ENCODE assay signal across 1 cellular context in the genomic region with DNA sequence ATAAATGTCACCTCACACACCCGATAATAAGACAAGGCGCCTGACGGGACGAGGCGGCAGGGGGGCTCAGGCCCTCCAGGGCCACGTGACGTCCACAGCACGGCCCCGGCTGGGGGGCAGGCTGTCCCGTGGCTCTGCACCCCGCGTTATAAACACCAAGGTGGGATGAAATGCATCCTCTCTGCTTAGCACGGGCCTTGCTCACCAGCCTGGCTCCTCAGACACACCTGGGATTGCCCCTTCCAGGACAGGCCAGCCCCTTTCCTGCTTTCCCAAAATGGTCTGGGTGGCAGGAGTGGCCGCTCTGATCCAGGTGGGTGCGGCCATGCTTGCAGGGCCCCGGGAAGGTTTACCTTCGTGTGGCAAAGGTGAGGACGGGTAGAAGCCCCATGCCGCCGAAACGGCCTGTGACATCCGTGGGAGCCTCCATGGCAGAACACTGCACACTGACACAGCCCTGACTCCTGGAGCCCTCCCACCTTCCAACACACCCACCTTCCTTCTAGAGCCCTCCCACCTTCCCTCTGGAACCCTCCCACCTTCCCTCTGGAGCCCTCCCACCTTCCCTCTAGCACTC.
TF ChIP-seq lines count a peak whose summit lies in the region.

No MANE protein-coding gene starts in this region.

TF ChIP-seq in K562, 482 proteins besides CTCF, POLR2A, EP300 and RAD21:
- no peak for TF ChIP-seq PURB (CRISPR knock-in tag; IDR thresholded peaks at IDR 0.05; ENCODE audit: low read depth)
- TF ChIP-seq POLR2AphosphoS5 (IDR thresholded peaks at IDR 0.05; ENCODE audit: control insufficient read depth, insufficient read depth, low read depth, low read length): no peak
- TF ChIP-seq SREBF1 (IDR thresholded peaks at IDR 0.05; ENCODE audit: borderline replicate concordance, low read depth, low read length): no peak
- no peak; the same call in 1 of the 2 replicates for TF ChIP-seq USF2 (CRISPR knock-in tag; IDR thresholded peaks at IDR 0.05)
- 0 out of 2 replicates have a peak, but pooled peaks have one; percentile 37 for TF ChIP-seq ZBTB17 (CRISPR knock-in tag; IDR thresholded peaks at IDR 0.05)
- TF ChIP-seq, protein P1, sequence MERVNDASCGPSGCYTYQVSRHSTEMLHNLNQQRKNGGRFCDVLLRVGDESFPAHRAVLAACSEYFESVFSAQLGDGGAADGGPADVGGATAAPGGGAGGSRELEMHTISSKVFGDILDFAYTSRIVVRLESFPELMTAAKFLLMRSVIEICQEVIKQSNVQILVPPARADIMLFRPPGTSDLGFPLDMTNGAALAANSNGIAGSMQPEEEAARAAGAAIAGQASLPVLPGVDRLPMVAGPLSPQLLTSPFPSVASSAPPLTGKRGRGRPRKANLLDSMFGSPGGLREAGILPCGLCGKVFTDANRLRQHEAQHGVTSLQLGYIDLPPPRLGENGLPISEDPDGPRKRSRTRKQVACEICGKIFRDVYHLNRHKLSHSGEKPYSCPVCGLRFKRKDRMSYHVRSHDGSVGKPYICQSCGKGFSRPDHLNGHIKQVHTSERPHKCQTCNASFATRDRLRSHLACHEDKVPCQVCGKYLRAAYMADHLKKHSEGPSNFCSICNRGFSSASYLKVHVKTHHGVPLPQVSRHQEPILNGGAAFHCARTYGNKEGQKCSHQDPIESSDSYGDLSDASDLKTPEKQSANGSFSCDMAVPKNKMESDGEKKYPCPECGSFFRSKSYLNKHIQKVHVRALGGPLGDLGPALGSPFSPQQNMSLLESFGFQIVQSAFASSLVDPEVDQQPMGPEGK (CRISPR knock-in tag; IDR thresholded peaks at IDR 0.05; ENCODE audit: borderline replicate concordance): no peak
- TF ChIP-seq, protein P2, sequence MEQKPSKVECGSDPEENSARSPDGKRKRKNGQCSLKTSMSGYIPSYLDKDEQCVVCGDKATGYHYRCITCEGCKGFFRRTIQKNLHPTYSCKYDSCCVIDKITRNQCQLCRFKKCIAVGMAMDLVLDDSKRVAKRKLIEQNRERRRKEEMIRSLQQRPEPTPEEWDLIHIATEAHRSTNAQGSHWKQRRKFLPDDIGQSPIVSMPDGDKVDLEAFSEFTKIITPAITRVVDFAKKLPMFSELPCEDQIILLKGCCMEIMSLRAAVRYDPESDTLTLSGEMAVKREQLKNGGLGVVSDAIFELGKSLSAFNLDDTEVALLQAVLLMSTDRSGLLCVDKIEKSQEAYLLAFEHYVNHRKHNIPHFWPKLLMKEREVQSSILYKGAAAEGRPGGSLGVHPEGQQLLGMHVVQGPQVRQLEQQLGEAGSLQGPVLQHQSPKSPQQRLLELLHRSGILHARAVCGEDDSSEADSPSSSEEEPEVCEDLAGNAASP (IDR thresholded peaks at IDR 0.05): no peak
- TF ChIP-seq SMAD3 (CRISPR knock-in tag; conservative IDR thresholded peaks at IDR 0.05): no peak
- TF ChIP-seq GTF2E2 (tag; IDR thresholded peaks at IDR 0.05): no peak
- TF ChIP-seq TBL1XR1 (IDR thresholded peaks at IDR 0.05; ENCODE audit: low read length in 2 of 2): no peak
- TF ChIP-seq ZSCAN29 (IDR thresholded peaks at IDR 0.05): no peak
- no peak for TF ChIP-seq BCL6 (CRISPR knock-in tag; IDR thresholded peaks at IDR 0.05)
- no peak for TF ChIP-seq ZNF146 (CRISPR knock-in tag; IDR thresholded peaks at IDR 0.05; ENCODE audit: unreplicated experiment)
- peak; percentile 39 for TF ChIP-seq POLR2B (IDR thresholded peaks at IDR 0.05; ENCODE audit: low read depth, partially characterized antibody)
- no peak for TF ChIP-seq HSF4 (CRISPR knock-in tag; IDR thresholded peaks at IDR 0.05; ENCODE audit: borderline replicate concordance)
- 0 out of 2 replicates have a peak, but pooled peaks have one; percentile 17 for TF ChIP-seq SUPT5H (IDR thresholded peaks at IDR 0.05)
- no peak for TF ChIP-seq SNRNP70 (optimal IDR thresholded peaks at IDR 0.05; ENCODE audit: low read depth, low read length)
- no peak for TF ChIP-seq STAT6 (CRISPR knock-in tag; IDR thresholded peaks at IDR 0.05)
- no peak for TF ChIP-seq KAT2B (IDR thresholded peaks at IDR 0.05; ENCODE audit: low read depth, low read length)
- TF ChIP-seq ZNF57 (CRISPR knock-in tag; IDR thresholded peaks at IDR 0.05): no peak
- peak; percentile 62; the same call in 1 of the 2 replicates for TF ChIP-seq POLR2G (IDR thresholded peaks at IDR 0.05; ENCODE audit: low read depth, low read length)
- no peak for TF ChIP-seq TCF7L2 (IDR thresholded peaks at IDR 0.05; ENCODE audit: low read depth, low read length)
- TF ChIP-seq IRF9 (tag; IDR thresholded peaks at IDR 0.05): no peak
- TF ChIP-seq CHD2 (IDR thresholded peaks at IDR 0.05; ENCODE audit: low read depth, low read length): 0 out of 2 replicates have a peak, but pooled peaks have one; percentile 5
- TF ChIP-seq RBM34 (IDR thresholded peaks at IDR 0.05; ENCODE audit: borderline replicate concordance, insufficient read depth, low read length): no peak
